Comparison of ENCODE assay signal across 16 cellular contexts in the genomic region with DNA sequence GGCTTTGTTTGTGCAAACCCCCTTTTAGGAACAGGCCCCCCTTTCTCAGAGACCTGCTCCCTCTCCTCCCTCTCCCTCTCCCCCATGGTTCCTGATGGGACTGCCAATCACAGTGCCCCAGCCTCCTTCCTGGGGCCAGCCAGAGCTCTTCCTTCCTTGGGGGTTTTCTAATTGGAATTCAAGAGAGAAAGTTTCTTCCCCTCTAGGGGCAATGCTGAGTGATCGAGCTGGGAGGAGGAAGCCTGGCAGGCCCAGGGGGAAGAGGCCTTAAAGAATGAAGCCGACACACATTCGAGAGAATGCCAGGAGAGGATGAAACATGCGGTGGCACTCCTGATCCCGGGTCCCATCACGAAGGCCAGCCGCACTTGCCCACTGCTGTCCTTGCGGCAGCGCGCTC. TPM values are rescaled to one million over a fixed set of nuclear protein-coding genes. Genes with fewer than 3 reads are reported as not detected.
A peak's percentile ranks its signal among the peaks of the same experiment; 100 is the strongest.
DNase-seq lines count a peak whose midpoint lies in the region; ATAC-seq and TF ChIP-seq lines count a peak whose summit lies in the region.
"Had no signal": no experiment of that assay in that cellular context is flagged by ENCODE, and none has a peak within 500 bp of the region (broad histone marks: within the 10 kb centered on the region; RNA-seq: fewer than 3 reads in every experiment).

No MANE protein-coding gene starts in this region.

- H3K9me3 ChIP-seq in endodermal cell (ENCODE audit: control insufficient read depth, low read length) (no peaks in the 10 kb centered on the region), neural progenitor cell (ENCODE audit: low read depth) (no peaks in the 10 kb centered on the region)

- no peak overlapping the region for H3K4me3 ChIP-seq in GM23338
- H3K4me3 ChIP-seq in endodermal cell (ENCODE audit: low read length), result no peak overlapping the region
- no peak overlapping the region for H3K4me3 ChIP-seq in neural progenitor cell
- H3K4me3 ChIP-seq: GM23248 had no signal

- no peaks in the 10 kb centered on the region for H3K9me3 Mint-ChIP-seq in GM23338
- H3K9me3 Mint-ChIP-seq in WTC11, result no peaks in the 10 kb centered on the region
- H3K9me3 Mint-ChIP-seq in endodermal cell, result no peaks in the 10 kb centered on the region
- no peaks in the 10 kb centered on the region for H3K9me3 Mint-ChIP-seq in neural progenitor cell
- no peaks in the 10 kb centered on the region for H3K9me3 Mint-ChIP-seq in activated T-helper 1 cell treated with anti-CD3 and anti-CD28 coated beads, Interleukin-12 subunit alpha, Interleukin-12 subunit beta, Interleukin-2, Interleukin-4 antibody, amounts not matched to agents 30 ng/mL and 10 ng/mL and 1 ng/mL, durations not matched to agents 14 hours and 24 hours and 36 hours
- H3K9me3 Mint-ChIP-seq in activated T-cell treated with anti-CD3 and anti-CD28 coated beads, Interleukin-2, amount 50 U/mL, for 72 hours, result no peaks in the 10 kb centered on the region
- H3K9me3 Mint-ChIP-seq: HFFc6 had no signal

- H4K20me1 ChIP-seq in GM23338 (replicated peaks; ENCODE audit: insufficient read depth), result no peaks in the 10 kb centered on the region; the same call in 1 of the 2 replicates
- H4K20me1 ChIP-seq in neural progenitor cell (ENCODE audit: low read depth), result peaks cover 15% of the 10 kb centered on the region

- DNase-seq in GM23338 (ENCODE audit: low spot score), result peak; percentile 71
- DNase-seq in WTC11 (ENCODE audit: low spot score), result no peak
- peak; percentile 67 for DNase-seq in endodermal cell
- no peak for DNase-seq in neural progenitor cell (ENCODE audit: low spot score)
- DNase-seq in activated T-helper 1 cell treated with anti-CD3 and anti-CD28 coated beads, Interleukin-12 subunit alpha, Interleukin-12 subunit beta, Interleukin-2, Interleukin-4 antibody, amounts not matched to agents 30 ng/mL and 10 ng/mL and 1 ng/mL, durations not matched to agents 14 hours and 24 hours and 36 hours (ENCODE audit: low spot score), result no peak
- no peak for DNase-seq in activated T-cell treated with anti-CD3 and anti-CD28 coated beads, Interleukin-2, amount 50 U/mL, for 72 hours
- DNase-seq: CD4-positive, alpha-beta memory T cell; DMS79 treated with DMSO at 0.1 percent for 48 hours; EL; GM23248; HCEC 1CT; HFFc6 had no signal

- ATAC-seq in GM23338 (peak; percentile 70), WTC11 (peak; percentile 72), HG02763 (IDR thresholded peaks at IDR 0.05; ENCODE audit: unreplicated experiment) (no peak)
- no peak for ATAC-seq in activated T-cell treated with anti-CD3 and anti-CD28 coated beads, Interleukin-2, amount 50 U/mL, for 72 hours (replicated peaks in 1 of 2)

- no peak overlapping the region for H3K27ac ChIP-seq in GM23338 (ENCODE audit: low read depth)
- no peak overlapping the region for H3K27ac ChIP-seq in endodermal cell (ENCODE audit: low read depth, low read length)
- no peak overlapping the region for H3K27ac ChIP-seq in neural progenitor cell
- H3K27ac ChIP-seq: C4-2B, GM23248, HL-60 had no signal

- TF ChIP-seq CTCF in GM23338 (conservative IDR thresholded peaks at IDR 0.05; ENCODE audit: low read depth in 2 of 2), result no peak; a peak in 1 of 4 replicates
- no peak for TF ChIP-seq CTCF in WTC11 (IDR thresholded peaks at IDR 0.05)
- TF ChIP-seq CTCF in endodermal cell (conservative IDR thresholded peaks at IDR 0.05), result peak; percentile 39
- peak; percentile 5 for TF ChIP-seq CTCF in neural progenitor cell (IDR thresholded peaks at IDR 0.05)

- H3K4me3 Mint-ChIP-seq in GM23338 (no peak overlapping the region), WTC11 (no peak overlapping the region), endodermal cell (no peak overlapping the region), neural progenitor cell (no peak overlapping the region)
- H3K4me3 Mint-ChIP-seq in activated T-helper 1 cell treated with anti-CD3 and anti-CD28 coated beads, Interleukin-12 subunit alpha, Interleukin-12 subunit beta, Interleukin-2, Interleukin-4 antibody, amounts not matched to agents 30 ng/mL and 10 ng/mL and 1 ng/mL, durations not matched to agents 14 hours and 24 hours and 36 hours, result no peak overlapping the region
- H3K4me3 Mint-ChIP-seq in activated T-cell treated with anti-CD3 and anti-CD28 coated beads, Interleukin-2, amount 50 U/mL, for 72 hours, result no peak overlapping the region
- H3K4me3 Mint-ChIP-seq: B cell; CD4-positive, alpha-beta memory T cell; HFFc6 had no signal

- no peaks in the 10 kb centered on the region; the same call in 1 of the 2 replicates for H3K9me2 ChIP-seq in GM23338 (ENCODE audit: insufficient read depth)

- H3K4me2 ChIP-seq in GM23338, result no peak overlapping the region
- H3K4me2 ChIP-seq in neural progenitor cell, result no peak overlapping the region

- H3K79me2 ChIP-seq in GM23338 (replicated peaks; ENCODE audit: insufficient read depth) (no peaks in the 10 kb centered on the region), neural progenitor cell (ENCODE audit: low read depth) (no peaks in the 10 kb centered on the region)

- intact Hi-C loops in activated T-helper 1 cell treated with anti-CD3 and anti-CD28 coated beads, Interleukin-12 subunit alpha, Interleukin-12 subunit beta, Interleukin-2, Interleukin-4 antibody, amounts not matched to agents 30 ng/mL and 10 ng/mL and 1 ng/mL, durations not matched to agents 14 hours and 24 hours and 36 hours (cut with micrococcal nuclease), result no loop called here

- H3K4me1 Mint-ChIP-seq in GM23338, result peaks cover 10% of the 10 kb centered on the region
- peaks cover 15% of the 10 kb centered on the region for H3K4me1 Mint-ChIP-seq in WTC11
- H3K4me1 Mint-ChIP-seq in endodermal cell, result no peaks in the 10 kb centered on the region
- peaks cover 9% of the 10 kb centered on the region for H3K4me1 Mint-ChIP-seq in neural progenitor cell
- H3K4me1 Mint-ChIP-seq in activated T-helper 1 cell treated with anti-CD3 and anti-CD28 coated beads, Interleukin-12 subunit alpha, Interleukin-12 subunit beta, Interleukin-2, Interleukin-4 antibody, amounts not matched to agents 30 ng/mL and 10 ng/mL and 1 ng/mL, durations not matched to agents 14 hours and 24 hours and 36 hours (ENCODE audit: low read depth), result no peaks in the 10 kb centered on the region
- no peaks in the 10 kb centered on the region for H3K4me1 Mint-ChIP-seq in activated T-cell treated with anti-CD3 and anti-CD28 coated beads, Interleukin-2, amount 50 U/mL, for 72 hours (ENCODE audit: low read depth)
- H3K4me1 Mint-ChIP-seq: B cell; CD4-positive, alpha-beta memory T cell had no signal

- no peaks in the 10 kb centered on the region for H3K27me3 ChIP-seq in GM23338 (ENCODE audit: insufficient read depth)
- H3K27me3 ChIP-seq in endodermal cell (ENCODE audit: control insufficient read depth, insufficient read depth, low read length, poor library complexity, severe bottlenecking), result no peaks in the 10 kb centered on the region
- no peaks in the 10 kb centered on the region for H3K27me3 ChIP-seq in neural progenitor cell

- WGBS in endodermal cell (ENCODE audit: insufficient coverage in 1 of 2, insufficient read length in 1 of 2), 2 experiments, result 81 to 87% methylated on average over 10 of the region's 10 CpGs

- H3K36me3 Mint-ChIP-seq in GM23338 (ENCODE audit: low read depth) (no peaks in the 10 kb centered on the region; the same call in 2 of the 3 replicates), WTC11 (no peaks in the 10 kb centered on the region), endodermal cell (ENCODE audit: low read depth) (no peaks in the 10 kb centered on the region), neural progenitor cell (peaks cover 1% of the 10 kb centered on the region)
- H3K36me3 Mint-ChIP-seq in activated T-helper 1 cell treated with anti-CD3 and anti-CD28 coated beads, Interleukin-12 subunit alpha, Interleukin-12 subunit beta, Interleukin-2, Interleukin-4 antibody, amounts not matched to agents 30 ng/mL and 10 ng/mL and 1 ng/mL, durations not matched to agents 14 hours and 24 hours and 36 hours (ENCODE audit: low read depth), result no peaks in the 10 kb centered on the region
- no peaks in the 10 kb centered on the region for H3K36me3 Mint-ChIP-seq in activated T-cell treated with anti-CD3 and anti-CD28 coated beads, Interleukin-2, amount 50 U/mL, for 72 hours (ENCODE audit: insufficient read depth in 2 of 2)
- H3K36me3 Mint-ChIP-seq: CD4-positive, alpha-beta memory T cell had no signal

- peaks cover 1% of the 10 kb centered on the region for H3K27me3 Mint-ChIP-seq in GM23338 (ENCODE audit: insufficient read depth, low read depth, poor library complexity)
- no peaks in the 10 kb centered on the region; the same call in none of the 2 replicates for H3K27me3 Mint-ChIP-seq in WTC11 (ENCODE audit: low read depth)
- H3K27me3 Mint-ChIP-seq in endodermal cell (ENCODE audit: insufficient read depth), result peaks cover 8% of the 10 kb centered on the region
- peaks cover 15% of the 10 kb centered on the region for H3K27me3 Mint-ChIP-seq in neural progenitor cell (ENCODE audit: insufficient read depth, low read depth)
- H3K27me3 Mint-ChIP-seq in activated T-helper 1 cell treated with anti-CD3 and anti-CD28 coated beads, Interleukin-12 subunit alpha, Interleukin-12 subunit beta, Interleukin-2, Interleukin-4 antibody, amounts not matched to agents 30 ng/mL and 10 ng/mL and 1 ng/mL, durations not matched to agents 14 hours and 24 hours and 36 hours (ENCODE audit: insufficient read depth), result peaks cover 5% of the 10 kb centered on the region
- H3K27me3 Mint-ChIP-seq in activated T-cell treated with anti-CD3 and anti-CD28 coated beads, Interleukin-2, amount 50 U/mL, for 72 hours (ENCODE audit: low read depth), result no peaks in the 10 kb centered on the region

- H2AFZ ChIP-seq in GM23338, result no peak overlapping the region
- no peak overlapping the region for H2AFZ ChIP-seq in neural progenitor cell (replicated peaks)
- H2AFZ ChIP-seq: GM23248 had no signal

- POLR2A ChIA-PET in WTC11 (lab: Charles Lee), result interaction anchor here (0.6 kb wide), 1 partner anchor 667 kb away, joined by 4 read pairs; no protein-coding TSS in a partner anchor

- H3F3A ChIP-seq in GM23338 (replicated peaks; ENCODE audit: low read depth) (0 out of 2 replicates have a peak, but pooled peaks cover 5% of the 10 kb centered on the region), neural progenitor cell (ENCODE audit: low read depth) (peaks cover 4% of the 10 kb centered on the region)

- no peak overlapping the region for H3K27ac Mint-ChIP-seq in GM23338
- no peak overlapping the region for H3K27ac Mint-ChIP-seq in WTC11
- no peak overlapping the region for H3K27ac Mint-ChIP-seq in endodermal cell
- no peak overlapping the region for H3K27ac Mint-ChIP-seq in neural progenitor cell
- no peak overlapping the region for H3K27ac Mint-ChIP-seq in activated T-helper 1 cell treated with anti-CD3 and anti-CD28 coated beads, Interleukin-12 subunit alpha, Interleukin-12 subunit beta, Interleukin-2, Interleukin-4 antibody, amounts not matched to agents 30 ng/mL and 10 ng/mL and 1 ng/mL, durations not matched to agents 14 hours and 24 hours and 36 hours
- no peak overlapping the region for H3K27ac Mint-ChIP-seq in activated T-cell treated with anti-CD3 and anti-CD28 coated beads, Interleukin-2, amount 50 U/mL, for 72 hours
- H3K27ac Mint-ChIP-seq: B cell; CD4-positive, alpha-beta memory T cell; HFFc6 had no signal

- CTCF ChIA-PET in WTC11 (lab: Charles Lee), result interaction anchor here (0.6 to 4.6 kb wide), 15 partner anchors 10 to 230 kb away, joined by 3 to 89 read pairs (median 6); a partner anchor contains a TSS

- H3K9ac ChIP-seq in endodermal cell (ENCODE audit: extremely low read depth, low read length, poor library complexity, severe bottlenecking) (no peak overlapping the region), neural progenitor cell (no peak overlapping the region)
- H3K9ac ChIP-seq: GM23248 had no signal

- no peaks in the 10 kb centered on the region for H3K36me3 ChIP-seq in GM23338 (ENCODE audit: insufficient read depth)
- no peaks in the 10 kb centered on the region for H3K36me3 ChIP-seq in endodermal cell (ENCODE audit: control insufficient read depth, insufficient read depth, low read length)
- no peaks in the 10 kb centered on the region for H3K36me3 ChIP-seq in neural progenitor cell

- H3K4me1 ChIP-seq in GM23338 (ENCODE audit: insufficient read depth) (no peaks in the 10 kb centered on the region; the same call in 1 of the 2 replicates), endodermal cell (ENCODE audit: control insufficient read depth, insufficient read depth, low read length) (no peaks in the 10 kb centered on the region), neural progenitor cell (no peaks in the 10 kb centered on the region)

RNA-seq across cellular contexts. Expression of a gene that starts 21.3 kb away (rescaled TPM):
- total RNA-seq in GM23338 (2014; rRNA removed; shearing (Covaris generic)), result 13.2 and 15.7 TPM in 2 replicates
- polyA plus RNA-seq in GM23338 (2016; fragmentation: Nextera tagmentation; extraction: Ambion mirVana), result 3.4 and 4.2 TPM in 2 replicates
- total RNA-seq in WTC11 (2021) (8.8 to 11.0 TPM (median 9.6 TPM) in 3 replicates), endodermal cell (1 to 10 TPM; 7.4 to 9.9 TPM), neural progenitor cell (ENCODE audit: low replicate concordance) (0.22 and 7.0 TPM in 2 replicates)
- polyA plus RNA-seq in endodermal cell (2013, experiment 1 of 2), result 3.6 TPM
- 2.7 TPM for polyA plus RNA-seq in endodermal cell (2013, experiment 2 of 2)
- total RNA-seq in activated T-helper 1 cell treated with anti-CD3 and anti-CD28 coated beads, Interleukin-12 subunit alpha, Interleukin-12 subunit beta, Interleukin-2, Interleukin-4 antibody, amounts not matched to agents 30 ng/mL and 10 ng/mL and 1 ng/mL, durations not matched to agents 14 hours and 24 hours and 36 hours, result not detected in 2 replicates
- total RNA-seq in activated T-cell treated with anti-CD3 and anti-CD28 coated beads, Interleukin-2, amount 50 U/mL, for 72 hours, result under 1 TPM; 0.49 to 0.82 TPM
- total RNA-seq: B cell; CD4-positive, alpha-beta memory T cell had no signal
- polyA plus RNA-seq: CD4-positive, alpha-beta memory T cell had no signal

RNA-seq across cellular contexts. Expression of a gene that starts 39.0 kb away (rescaled TPM):
- total RNA-seq in GM23338 (2014; rRNA removed; shearing (Covaris generic)), result 20.9 and 27.8 TPM in 2 replicates
- 7.9 and 8.0 TPM in 2 replicates for polyA plus RNA-seq in GM23338 (2016; fragmentation: Nextera tagmentation; extraction: Ambion mirVana)
- total RNA-seq in WTC11 (2021), result 29.6 to 39.3 TPM (median 30.1 TPM) in 3 replicates
- 10 to 100 TPM; 13.1 to 22.7 TPM for total RNA-seq in endodermal cell
- 37.3 TPM for polyA plus RNA-seq in endodermal cell (2013, experiment 1 of 2)
- polyA plus RNA-seq in endodermal cell (2013, experiment 2 of 2), result 34.7 TPM
- 7.1 and 21.2 TPM in 2 replicates for total RNA-seq in neural progenitor cell (ENCODE audit: low replicate concordance)
- total RNA-seq in activated T-helper 1 cell treated with anti-CD3 and anti-CD28 coated beads, Interleukin-12 subunit alpha, Interleukin-12 subunit beta, Interleukin-2, Interleukin-4 antibody, amounts not matched to agents 30 ng/mL and 10 ng/mL and 1 ng/mL, durations not matched to agents 14 hours and 24 hours and 36 hours, result 0.13 and 0.29 TPM in 2 replicates
- 1 to 10 TPM; 1.0 to 2.3 TPM for total RNA-seq in activated T-cell treated with anti-CD3 and anti-CD28 coated beads, Interleukin-2, amount 50 U/mL, for 72 hours

Comparison
In these comparisons a context has a peak if more than half of its experiments do, and no peak if none do; other contexts are left out.
1. ATAC-seq: peak in GM23338 (single experiment) and WTC11 (single experiment); none in HG02763 (single experiment) and activated T-cell treated with anti-CD3 and anti-CD28 coated beads, Interleukin-2, amount 50 U/mL, for 72 hours (0 of 2).
2. DNase-seq: peak in GM23338 (single experiment) and endodermal cell (single experiment); none in WTC11 (single experiment), neural progenitor cell (single experiment), activated T-helper 1 cell treated with anti-CD3 and anti-CD28 coated beads, Interleukin-12 subunit alpha, Interleukin-12 subunit beta, Interleukin-2, Interleukin-4 antibody, amounts not matched to agents 30 ng/mL and 10 ng/mL and 1 ng/mL, durations not matched to agents 14 hours and 24 hours and 36 hours (single experiment) and activated T-cell treated with anti-CD3 and anti-CD28 coated beads, Interleukin-2, amount 50 U/mL, for 72 hours (0 of 2).
3. CTCF ChIP-seq: peak in endodermal cell (single experiment) and neural progenitor cell (single experiment); none in GM23338 (0 of 2) and WTC11 (single experiment).